In the genomic region with DNA sequence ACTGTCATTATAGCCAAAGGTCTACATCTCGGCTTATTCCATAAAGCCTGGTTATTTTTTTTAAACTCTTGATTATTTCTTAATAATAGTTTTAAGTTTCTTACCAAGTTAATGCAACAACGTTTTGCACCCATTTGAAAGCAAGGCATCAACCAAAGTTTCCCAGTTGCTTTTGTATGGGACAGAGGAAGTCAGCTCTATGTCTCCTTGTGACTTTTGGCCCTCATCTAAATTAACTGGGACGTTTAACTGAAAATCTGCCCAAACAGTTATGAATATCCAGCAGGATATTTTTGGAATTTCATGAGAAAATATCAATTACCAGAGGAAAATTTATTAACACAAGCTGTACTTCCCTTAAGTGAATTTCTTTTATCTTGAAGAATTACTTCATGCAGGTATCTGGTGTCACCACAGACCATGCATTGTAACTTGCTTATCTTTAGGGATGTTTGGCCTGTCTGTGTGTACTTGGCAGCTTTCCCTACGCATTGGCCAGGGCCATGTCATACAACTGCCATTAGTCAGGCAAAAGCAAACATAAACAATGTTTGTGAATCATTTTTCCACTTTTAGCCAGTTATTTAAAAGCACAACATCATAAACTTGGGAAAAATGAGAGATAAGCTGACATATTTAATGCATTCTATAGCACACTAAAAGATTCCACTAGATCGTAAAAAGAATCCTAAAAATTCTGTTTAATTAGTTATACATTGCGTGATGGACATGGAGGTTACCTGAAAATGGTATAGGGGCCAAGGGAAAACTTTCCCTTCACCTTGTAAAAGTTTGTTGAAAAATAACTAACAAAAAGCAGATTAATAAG, we compare ENCODE assay signal across 9 cellular contexts.
DNase-seq lines count a peak whose midpoint lies in the region; ATAC-seq, FAIRE-seq and TF ChIP-seq lines count a peak whose summit lies in the region.
"Had no signal": no experiment of that assay in that cellular context is flagged by ENCODE, and none has a peak within 500 bp of the region (broad histone marks: within the 10 kb centered on the region; RNA-seq: fewer than 3 reads in every experiment).

No MANE protein-coding gene starts in this region.

- FAIRE-seq in astrocyte (lab: Jason Lieb, UNC): peak; percentile 100
- peak; percentile 50 for FAIRE-seq in urothelium cell line (lab: Jason Lieb, UNC)

- H3K4me1 ChIP-seq in astrocyte (ENCODE audit: insufficient read depth, low read length): peaks cover 60% of the 10 kb centered on the region

- no peak overlapping the region for H3K27ac Mint-ChIP-seq in astrocyte (ENCODE audit: unreplicated experiment)

- no peaks in the 10 kb centered on the region for H3K36me3 ChIP-seq in astrocyte (ENCODE audit: insufficient read depth, low read length)

- H2AFZ ChIP-seq in astrocyte (ENCODE audit: low read depth, low read length): no peak overlapping the region

- H3K9me3 Mint-ChIP-seq in astrocyte (ENCODE audit: unreplicated experiment): peaks cover 2% of the 10 kb centered on the region

- H3K4me2 ChIP-seq in astrocyte (ENCODE audit: low read length): peak overlapping the region; percentile 60

- no peak for TF ChIP-seq CTCF in astrocyte (IDR thresholded peaks at IDR 0.05; ENCODE audit: insufficient read depth, low read depth, low read length)

- H3K4me3 Mint-ChIP-seq in astrocyte (ENCODE audit: unreplicated experiment): no peak overlapping the region

- ATAC-seq in HG03354 (IDR thresholded peaks at IDR 0.05; ENCODE audit: poor library complexity, severe bottlenecking, unreplicated experiment): no peak
- no peak for ATAC-seq in GM19397 (IDR thresholded peaks at IDR 0.05; ENCODE audit: unreplicated experiment)
- no peak for ATAC-seq in HG02642 (IDR thresholded peaks at IDR 0.05; ENCODE audit: poor library complexity, unreplicated experiment)

- no peaks in the 10 kb centered on the region for H3K36me3 Mint-ChIP-seq in astrocyte (ENCODE audit: low read depth, unreplicated experiment)

- H3K4me3 ChIP-seq in astrocyte (ENCODE audit: insufficient read depth, low read depth, low read length): no peak overlapping the region

- H3K9ac ChIP-seq in astrocyte (ENCODE audit: low read length): peak overlapping the region; percentile 58

- no peaks in the 10 kb centered on the region for H4K20me1 ChIP-seq in astrocyte (ENCODE audit: insufficient read depth, low read length)

- H3K27ac ChIP-seq in astrocyte (ENCODE audit: low read depth, low read length): peak overlapping the region; percentile 83

- no peaks in the 10 kb centered on the region for H3K79me2 ChIP-seq in astrocyte (ENCODE audit: insufficient read depth, low read length)

- H3K27me3 Mint-ChIP-seq in astrocyte (ENCODE audit: low read depth, unreplicated experiment): no peaks in the 10 kb centered on the region

- peak; percentile 1 for DNase-seq in SHP77 treated with DMSO at 0.1 percent for 48 hours (lab: John Stamatoyannopoulos, UW)
- no peak for DNase-seq in SHP77 (lab: John Stamatoyannopoulos, UW)
- DNase-seq in astrocyte (ENCODE audit: low read depth): peak; percentile 97
- peak; percentile 50 for DNase-seq in kidney tubule cell (ENCODE audit: low spot score)
- DNase-seq in urothelium cell line (ENCODE audit: low spot score): peak; percentile 52
- DNase-seq: ACHN had no signal

- peaks cover 33% of the 10 kb centered on the region for H3K4me1 Mint-ChIP-seq in astrocyte (ENCODE audit: low read depth, unreplicated experiment)

- no peaks in the 10 kb centered on the region for H3K27me3 ChIP-seq in astrocyte (ENCODE audit: insufficient read depth, low read length)

- no peaks in the 10 kb centered on the region for H3K9me3 ChIP-seq in astrocyte (ENCODE audit: insufficient read depth, low read depth, low read length)

Comparison
In these comparisons a context has a peak if more than half of its experiments do, and no peak if none do; other contexts are left out.
1. DNase-seq: peak in SHP77 treated with DMSO at 0.1 percent for 48 hours (single experiment), astrocyte (single experiment), kidney tubule cell (single experiment) and urothelium cell line (single experiment); none in SHP77 (0 of 2).